ENCODE assay signal across 35 cellular contexts in genomic region chr2:11722249-11723060, GRCh38. TPM values are rescaled to one million over a fixed set of nuclear protein-coding genes. Genes with fewer than 3 reads are reported as not detected.
"Had no signal": no experiment of that assay in that cellular context is flagged by ENCODE, and none has a peak within 500 bp of the region (broad histone marks: within the 10 kb centered on the region; RNA-seq: fewer than 3 reads in every experiment).

No MANE protein-coding gene starts in this region.

- DNase-seq: activated CD4-positive, alpha-beta T cell treated with anti-CD3 and anti-CD28 coated beads for 36 hours; activated CD4-positive, CD25-positive, alpha-beta regulatory T cell; activated CD8-positive, alpha-beta memory T cell treated with anti-CD3 and anti-CD28 coated beads, Interleukin-2, amount 10 ng/mL, durations not matched to agents 7 days and 5 days; activated CD8-positive, alpha-beta T cell treated with anti-CD3 and anti-CD28 coated beads, Interleukin-2, amount 10 ng/mL, durations not matched to agents 7 days and 5 days; activated effector memory CD4-positive, alpha-beta T cell treated with Interleukin-2 at 50 U/mL for 16 hours; activated naive CD4-positive, alpha-beta T cell treated with Interleukin-2 at 50 U/mL for 16 hours; activated T-cell treated with anti-CD3 and anti-CD28 coated beads for 4 hours; activated T-cell treated with anti-CD3 and anti-CD28 coated beads, Interleukin-2, amount 50 U/mL, for 72 hours; anterior cingulate cortex; dorsolateral prefrontal cortex; effector memory CD4-positive, alpha-beta T cell; hippocampal formation; left cardiac atrium; mesendoderm; mucosa of descending colon; stimulated activated CD4-positive, alpha-beta T cell treated with anti-CD3 and anti-CD28 coated beads, Interleukin-12 subunit alpha, Interleukin-12 subunit beta, amount 100 ng/mL, for 4 hours; stimulated activated CD4-positive, alpha-beta T cell treated with anti-CD3 and anti-CD28 coated beads, Interleukin-4, amount 100 ng/mL, for 1 hour; stimulated activated naive CD8-positive, alpha-beta T cell treated with anti-CD3 and anti-CD28 coated beads, Interleukin-15, Interleukin-2, amounts not matched to agents 100 U/mL and 50 U/mL, for 24 hours; testis; transverse colon; uterus had no signal

- H3K36me3 Mint-ChIP-seq: activated CD8-positive, alpha-beta memory T cell treated with anti-CD3 and anti-CD28 coated beads, Interleukin-2, amount 10 ng/mL, durations not matched to agents 7 days and 5 days; activated naive CD8-positive, alpha-beta T cell; natural killer cell treated with Interleukin-12 subunit alpha and Interleukin-12 subunit beta and Interleukin-15 and Interleukin-18, amount 100 ng/mL, for 72 hours had no signal

- H3K36me3 ChIP-seq: cardiac muscle cell, transverse colon, uterus had no signal

- H3K9me3 ChIP-seq: mucosa of descending colon, testis, transverse colon, uterus had no signal

- H3K27ac Mint-ChIP-seq: activated CD4-positive, alpha-beta T cell treated with anti-CD3 and anti-CD28 coated beads for 36 hours; activated CD8-positive, alpha-beta memory T cell treated with anti-CD3 and anti-CD28 coated beads, Interleukin-2, amount 10 ng/mL, durations not matched to agents 7 days and 5 days; activated CD8-positive, alpha-beta T cell treated with anti-CD3 and anti-CD28 coated beads, Interleukin-2, amount 10 ng/mL, durations not matched to agents 7 days and 5 days; activated naive CD8-positive, alpha-beta T cell; activated T-cell treated with anti-CD3 and anti-CD28 coated beads, Interleukin-2, amount 50 U/mL, for 72 hours; natural killer cell treated with Interleukin-12 subunit alpha and Interleukin-12 subunit beta and Interleukin-15 and Interleukin-18, amount 100 ng/mL, for 72 hours; progenitor cell of endocrine pancreas; T-helper 2 cell treated with Interferon-gamma antibody and Interleukin-4, amounts not matched to agents 5 μg/mL and 100 μg/mL, for 36 hours had no signal

- H3K4me3 Mint-ChIP-seq: activated CD4-positive, alpha-beta T cell treated with anti-CD3 and anti-CD28 coated beads for 36 hours; activated CD8-positive, alpha-beta memory T cell treated with anti-CD3 and anti-CD28 coated beads, Interleukin-2, amount 10 ng/mL, durations not matched to agents 7 days and 5 days; activated CD8-positive, alpha-beta T cell treated with anti-CD3 and anti-CD28 coated beads, Interleukin-2, amount 10 ng/mL, durations not matched to agents 7 days and 5 days; activated naive CD8-positive, alpha-beta T cell; activated T-cell treated with anti-CD3 and anti-CD28 coated beads, Interleukin-2, amount 50 U/mL, for 72 hours; natural killer cell treated with Interleukin-12 subunit alpha and Interleukin-12 subunit beta and Interleukin-15 and Interleukin-18, amount 100 ng/mL, for 72 hours; T-helper 2 cell treated with Interferon-gamma antibody and Interleukin-4, amounts not matched to agents 5 μg/mL and 100 μg/mL, for 36 hours had no signal

- H3K4me1 ChIP-seq: testis, transverse colon, uterus had no signal

- ATAC-seq: activated CD4-positive, alpha-beta T cell treated with anti-CD3 and anti-CD28 coated beads for 36 hours; activated CD8-positive, alpha-beta memory T cell treated with anti-CD3 and anti-CD28 coated beads, Interleukin-2, amount 10 ng/mL, durations not matched to agents 7 days and 5 days; activated CD8-positive, alpha-beta T cell treated with anti-CD3 and anti-CD28 coated beads, Interleukin-2, amount 10 ng/mL, durations not matched to agents 7 days and 5 days; activated T-cell treated with anti-CD3 and anti-CD28 coated beads, Interleukin-2, amount 50 U/mL, for 72 hours; left cardiac atrium; mucosa of descending colon; sciatic nerve; stimulated activated naive CD8-positive, alpha-beta T cell treated with anti-CD3 and anti-CD28 coated beads, Interleukin-15, Interleukin-2, amounts not matched to agents 100 U/mL and 50 U/mL, for 24 hours had no signal

- H3K9me3 Mint-ChIP-seq: activated T-cell treated with anti-CD3 and anti-CD28 coated beads, Interleukin-2, amount 50 U/mL, for 72 hours; natural killer cell treated with Interleukin-12 subunit alpha and Interleukin-12 subunit beta and Interleukin-15 and Interleukin-18, amount 100 ng/mL, for 72 hours; T-helper 2 cell treated with Interferon-gamma antibody and Interleukin-4, amounts not matched to agents 5 μg/mL and 100 μg/mL, for 36 hours had no signal

- H3K27ac ChIP-seq: cardiac muscle cell, coronary artery, dorsolateral prefrontal cortex, skin epidermis, testis, transverse colon, uterus had no signal

- H3K4me3 ChIP-seq: cardiac muscle cell, coronary artery, dorsolateral prefrontal cortex, lung, mucosa of descending colon, skin epidermis, testis, transverse colon, uterus had no signal

- H3K27me3 ChIP-seq: cardiac muscle cell, testis, uterus had no signal

RNA-seq across cellular contexts. Expression of gene NTSR2, which starts 52.5 kb away (rescaled TPM):
- total RNA-seq: activated CD4-positive, alpha-beta T cell treated with anti-CD3 and anti-CD28 coated beads for 36 hours; activated CD8-positive, alpha-beta memory T cell treated with anti-CD3 and anti-CD28 coated beads, Interleukin-2, amount 10 ng/mL, durations not matched to agents 7 days and 5 days; activated CD8-positive, alpha-beta T cell treated with anti-CD3 and anti-CD28 coated beads, Interleukin-2, amount 10 ng/mL, durations not matched to agents 7 days and 5 days; activated T-cell treated with anti-CD3 and anti-CD28 coated beads, Interleukin-2, amount 50 U/mL, for 72 hours; cardiac muscle cell; fibroblast of lung; fibroblast of villous mesenchyme; lung; mucosa of descending colon; myocyte; natural killer cell treated with Interleukin-12 subunit alpha and Interleukin-12 subunit beta and Interleukin-15 and Interleukin-18, amount 100 ng/mL, for 72 hours; osteocyte; progenitor cell of endocrine pancreas; renal cortical epithelial cell; sciatic nerve; transverse colon; uterus had no signal
